In the genomic region with DNA sequence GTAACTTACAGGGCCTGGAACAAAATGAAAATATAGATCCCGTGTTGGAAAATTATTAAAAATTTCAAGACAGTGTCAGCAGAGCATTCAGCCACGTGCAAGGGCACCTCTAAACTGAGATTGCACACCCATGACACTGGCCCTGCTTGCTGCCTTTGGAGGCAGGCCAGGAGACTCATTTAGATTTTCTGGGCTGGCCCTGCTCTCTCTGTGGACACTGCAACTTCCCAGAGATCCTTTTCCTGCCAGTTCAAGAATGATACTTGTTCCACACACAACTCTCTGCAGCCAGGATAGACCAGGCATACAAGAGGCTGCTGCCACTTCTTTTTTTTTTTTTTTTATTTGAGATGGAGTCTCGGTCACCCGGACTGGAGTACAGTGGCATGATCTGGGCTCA, we compare ENCODE assay signal across 11 cellular contexts. TPM values are rescaled to one million over a fixed set of nuclear protein-coding genes. Genes with fewer than 3 reads are reported as not detected.
DNase-seq lines count a peak whose midpoint lies in the region; ATAC-seq and TF ChIP-seq lines count a peak whose summit lies in the region.
"Had no signal": no experiment of that assay in that cellular context is flagged by ENCODE, and none has a peak within 500 bp of the region (broad histone marks: within the 10 kb centered on the region; RNA-seq: fewer than 3 reads in every experiment).

No MANE protein-coding gene starts in this region.

- no peaks in the 10 kb centered on the region for H3K9me3 ChIP-seq in SK-N-SH
- no peaks in the 10 kb centered on the region for H3K9me3 ChIP-seq in psoas muscle

- H3K9me2 ChIP-seq in SK-N-SH = no peaks in the 10 kb centered on the region

- 35% methylated on average over 4 of the region's 4 CpGs for WGBS in SK-N-SH (ENCODE audit: low lambda C conversion rate)
- 17 to 22% (median 20%) methylated on average over 4 of the region's 4 CpGs for WGBS in psoas muscle, 3 donors

- no peaks in the 10 kb centered on the region for H4K20me1 ChIP-seq in SK-N-SH (ENCODE audit: insufficient read depth)

- ATAC-seq in left cardiac atrium (peak; percentile 56 to 85), psoas muscle (peak; percentile 68 to 84 (median 80)), GM21723 (IDR thresholded peaks at IDR 0.05; ENCODE audit: unreplicated experiment) (no peak)

- peaks cover 3 to 17% of the 10 kb centered on the region in 2 experiments; a peak in 3 of 4 replicates for H3K4me1 ChIP-seq in SK-N-SH (ENCODE audit: control insufficient read depth in 1 of 2, insufficient read depth in 2 of 2, low read depth in 1 of 2, low read length in 1 of 2)
- peaks cover 10% of the 10 kb centered on the region for H3K4me1 ChIP-seq in psoas muscle

- CTCF ChIA-PET in SK-N-SH (lab: Yijun Ruan, JAX) = interaction anchor here (0.6 to 6.4 kb wide), 2 partner anchors 11 to 478 kb away, joined by 3 to 39 read pairs; no protein-coding TSS in a partner anchor

- no peak overlapping the region for H3K4me2 ChIP-seq in SK-N-SH

- H3K27ac ChIP-seq in SK-N-SH (ENCODE audit: low read depth in 2 of 2, low read length in 1 of 2) (peak overlapping the region in 1 of 2 experiments; percentile 66; a peak in 2 of 4 replicates), psoas muscle (no peak overlapping the region)

- TF ChIP-seq CTCF in SK-N-SH (IDR thresholded peaks at IDR 0.05) (no peak), psoas muscle (IDR thresholded peaks at IDR 0.05) (no peak)

- no peak overlapping the region for H3K9ac ChIP-seq in SK-N-SH

- TF ChIP-seq EP300 in SK-N-SH (IDR thresholded peaks at IDR 0.05; ENCODE audit: borderline replicate concordance in 1 of 2, low read depth in 1 of 2, low read length in 1 of 2) = no peak

- H3K79me2 ChIP-seq in SK-N-SH (ENCODE audit: insufficient read depth) = no peaks in the 10 kb centered on the region

- intact Hi-C loops in left cardiac atrium (cut with DNase I) = no loop called here
- intact Hi-C loops in psoas muscle (cut with DNase I) = no loop called here

- DNase-seq in Daoy (ENCODE audit: low read depth) = peak; percentile 47
- no peak for DNase-seq in SK-N-SH
- peak; percentile 48 for DNase-seq in left cardiac atrium
- peak; percentile 21 to 62 for DNase-seq in psoas muscle
- DNase-seq in NCI-H1105 (lab: John Stamatoyannopoulos, UW) = no peak
- no peak for DNase-seq in HPDE6-E6E7 (ENCODE audit: extremely low spot score)
- DNase-seq in NCI-H510A (lab: John Stamatoyannopoulos, UW) = no peak
- DNase-seq: activated CD4-positive, alpha-beta T cell treated with anti-CD3 and anti-CD28 coated beads, Interleukin-2, amount 50 U/mL, for 4 hours; activated naive CD8-positive, alpha-beta T cell treated with anti-CD3 and anti-CD28 coated beads for 36 hours; KG1 had no signal

- H3K27me3 ChIP-seq in SK-N-SH (ENCODE audit: insufficient read depth) (no peaks in the 10 kb centered on the region), psoas muscle (ENCODE audit: insufficient read depth in 3 of 3, low read length in 2 of 3) (no peaks in the 10 kb centered on the region)

- H3K4me3 ChIP-seq in SK-N-SH (ENCODE audit: low read depth in 2 of 2, low read length in 1 of 2) (no peak overlapping the region), psoas muscle (no peak overlapping the region)

- peaks cover 20% of the 10 kb centered on the region for H3F3A ChIP-seq in SK-N-SH (replicated peaks; ENCODE audit: insufficient read depth)

- H3K36me3 ChIP-seq in SK-N-SH (replicated peaks in 1 of 2; ENCODE audit: control insufficient read depth in 1 of 2, insufficient read depth in 2 of 2, low read length in 1 of 2) (no peaks in the 10 kb centered on the region), psoas muscle (ENCODE audit: insufficient read depth in 1 of 2, low read depth in 1 of 2) (no peaks in the 10 kb centered on the region)

- no peak for TF ChIP-seq RAD21 in SK-N-SH (IDR thresholded peaks at IDR 0.05; ENCODE audit: low read length)

- H2AFZ ChIP-seq in SK-N-SH (ENCODE audit: low read depth) = peak overlapping the region; percentile 79

- POLR2A ChIA-PET in SK-N-SH (lab: Yijun Ruan, JAX) = no interaction called here

TF ChIP-seq in SK-N-SH, 30 proteins besides CTCF, POLR2A, EP300 and RAD21:
- TF ChIP-seq MXI1 (IDR thresholded peaks at IDR 0.05; ENCODE audit: low read depth, low read length) (0 out of 2 replicates have a peak, but pooled peaks have one; percentile 43), FOSL2 (IDR thresholded peaks at IDR 0.05; ENCODE audit: borderline replicate concordance, low read depth) (no peak)

RNA-seq across cellular contexts. Expression of a gene that starts 56.7 kb away (rescaled TPM):
- 17.0 and 17.6 TPM in 2 replicates for total RNA-seq in Daoy (2014; rRNA removed; shearing (Covaris generic))
- polyA plus RNA-seq in SK-N-SH (2012; rRNA removed) = 4.5 and 4.7 TPM in 2 replicates
- 5.0 and 5.4 TPM in 2 replicates for polyA plus RNA-seq in SK-N-SH (2012; cell fraction: cytosol; rRNA removed)
- 5.6 and 8.6 TPM in 2 replicates for polyA plus RNA-seq in SK-N-SH (2012; cell fraction: nucleus; rRNA removed)
- 1 to 10 TPM; 6.7 TPM for total RNA-seq in left cardiac atrium
- total RNA-seq in psoas muscle = 10 to 100 TPM in 1 of 4 donors, 1 to 10 TPM in 3; 2.6 to 12.4 (median 4.7) TPM
- polyA plus RNA-seq in psoas muscle = 1 to 10 TPM in 1 of 3 donors, under 1 TPM in 2; 0.32 to 4.4 (median 0.71) TPM

Comparison
In these comparisons a context has a peak if more than half of its experiments do, and no peak if none do; other contexts are left out.
1. DNase-seq: peak in Daoy (single experiment), left cardiac atrium (single experiment) and psoas muscle (2 of 2); none in SK-N-SH (single experiment), NCI-H1105 (single experiment), HPDE6-E6E7 (single experiment) and NCI-H510A (single experiment).